Comparison of ENCODE assay signal across 8 cellular contexts in the genomic region with DNA sequence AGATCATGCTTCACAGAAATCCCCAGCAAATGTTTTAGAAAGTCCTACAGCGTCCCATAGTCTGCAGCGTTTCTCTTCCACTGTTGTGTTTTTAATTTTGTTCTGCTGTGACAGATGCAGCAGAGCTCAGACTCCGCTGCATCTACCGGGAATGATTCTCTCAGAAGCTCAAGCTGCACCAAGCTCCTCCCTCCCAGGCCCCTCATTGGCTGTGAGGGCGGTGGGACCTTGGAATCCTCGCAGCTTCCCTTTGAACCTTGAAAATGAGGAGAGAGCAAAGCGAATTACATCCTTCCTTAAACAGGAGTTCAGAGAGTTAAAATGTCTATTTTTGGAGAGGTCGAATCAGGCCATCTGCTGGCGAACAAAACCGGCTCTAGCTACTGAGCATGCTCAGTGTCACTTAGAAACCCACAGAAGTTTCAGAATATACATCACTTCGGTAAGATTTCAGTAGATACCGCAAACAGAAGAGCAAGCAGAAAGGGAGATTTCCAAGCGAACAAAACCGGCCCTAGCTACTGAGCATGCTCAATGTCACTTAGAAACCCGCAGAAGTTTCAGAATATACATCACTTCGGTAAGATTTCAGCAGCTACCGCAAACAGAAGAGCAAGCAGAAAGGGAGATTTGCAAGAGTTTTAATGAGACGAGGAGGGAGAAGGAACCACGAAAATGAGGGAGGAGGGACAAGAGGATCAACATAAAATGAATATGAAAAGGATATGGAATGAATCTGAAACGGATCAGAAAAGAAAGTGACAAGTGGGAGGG. TPM values are rescaled to one million over a fixed set of nuclear protein-coding genes. Genes with fewer than 3 reads are reported as not detected.
DNase-seq lines count a peak whose midpoint lies in the region; ATAC-seq and TF ChIP-seq lines count a peak whose summit lies in the region.

A gene (minus strand): TSS at position 144 of the 774 bp plus-strand sequence. CDS start 188 bp downstream, outside the sequence.

- H3K27ac Mint-ChIP-seq in chondrocyte (ENCODE audit: unreplicated experiment), result peak within 1 kb of the TSS; percentile 1

- H3K4me3 Mint-ChIP-seq in chondrocyte (ENCODE audit: unreplicated experiment), result peak within 1 kb of the TSS; percentile 3

- H3K9me3 Mint-ChIP-seq in chondrocyte (ENCODE audit: low read depth), result no peaks in the 10 kb centered on the region

- H3K27me3 Mint-ChIP-seq in chondrocyte (ENCODE audit: low read depth), result peaks cover 2% of the 10 kb centered on the region

- in situ Hi-C loops in ACHN (cut with HindIII; ENCODE audit: low pct_ligation_motif_present, low pct_unique_long_range_greater_than_20kb, low sequenced_read_pairs), result no loop called here

- peak; percentile 57 for TF ChIP-seq CTCF in chondrocyte (IDR thresholded peaks at IDR 0.05)

- ATAC-seq in GM18867 (IDR thresholded peaks at IDR 0.05; ENCODE audit: unreplicated experiment) (peak; percentile 79), HG03095 (IDR thresholded peaks at IDR 0.05; ENCODE audit: unreplicated experiment) (peak; percentile 72)
- peak; percentile 83 for ATAC-seq in activated CD4-positive, CD25-positive, alpha-beta regulatory T cell treated with anti-CD3 and anti-CD28 coated beads, Interleukin-2, amount 50 U/mL, for 24 hours

- H3K36me3 Mint-ChIP-seq in chondrocyte (ENCODE audit: low read depth), result no peaks in the 10 kb centered on the region

- DNase-seq in ACHN (peak; percentile 85), NCI-H345 treated with DMSO at 0.1 percent for 48 hours (lab: John Stamatoyannopoulos, UW; ENCODE audit: unreplicated experiment) (peak; percentile 87), chondrocyte (ENCODE audit: low spot score) (no peak), kidney tubule cell (ENCODE audit: low spot score) (peak; percentile 69)
- peak; percentile 32 to 48 (median 40) for DNase-seq in stimulated activated CD4-positive, alpha-beta T cell treated with anti-CD3 and anti-CD28 coated beads, Interleukin-1b, Interleukin-23, amount 100 ng/mL, for 24 hours (ENCODE audit: low read depth in 4 of 4, low spot score in 1 of 4)

- peaks cover 4% of the 10 kb centered on the region for H3K4me1 Mint-ChIP-seq in chondrocyte (ENCODE audit: low read depth)

RNA-seq across cellular contexts. Expression of the gene that starts here (rescaled TPM):
- 0.07 TPM in 1 of 3 replicates, not detected in the others for total RNA-seq in chondrocyte
